27 cellular contexts compared by ENCODE assay signal in the genomic region with DNA sequence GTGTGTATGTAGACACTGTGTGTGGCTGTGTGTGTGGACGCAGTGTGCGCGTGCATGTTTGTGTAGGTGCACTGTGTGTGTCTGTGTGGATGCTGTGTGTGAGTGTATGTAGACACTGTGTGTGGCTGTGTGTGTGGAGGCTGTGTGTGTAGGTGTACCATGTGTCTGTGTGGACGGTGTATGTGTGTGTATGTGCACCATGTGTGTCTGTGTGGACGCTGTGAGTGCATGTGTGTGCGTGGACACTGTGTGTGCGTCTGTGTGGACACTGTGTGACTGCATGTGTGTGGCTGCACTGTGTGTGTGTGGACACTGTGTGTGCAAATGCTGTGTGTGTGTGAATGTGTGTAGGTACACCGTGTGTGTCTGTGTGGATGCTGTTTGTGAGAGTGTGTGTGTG. TPM values are rescaled to one million over a fixed set of nuclear protein-coding genes. Genes with fewer than 3 reads are reported as not detected.
DNase-seq lines count a peak whose midpoint lies in the region; ATAC-seq, FAIRE-seq and TF ChIP-seq lines count a peak whose summit lies in the region.
"Had no signal": no experiment of that assay in that cellular context is flagged by ENCODE, and none has a peak within 500 bp of the region (broad histone marks: within the 10 kb centered on the region; RNA-seq: fewer than 3 reads in every experiment).

No MANE protein-coding gene starts in this region.

- peaks cover 14% of the 10 kb centered on the region for H3K27me3 ChIP-seq in left ventricle myocardium inferior (ENCODE audit: low read depth)
- H3K27me3 ChIP-seq in right cardiac atrium (ENCODE audit: control insufficient read depth, insufficient read depth) = no peaks in the 10 kb centered on the region
- H3K27me3 ChIP-seq in osteoblast (ENCODE audit: insufficient read depth, low read length) = peaks cover 6% of the 10 kb centered on the region
- no peaks in the 10 kb centered on the region; the same call in 1 of the 2 replicates for H3K27me3 ChIP-seq in H9 (ENCODE audit: insufficient read depth, low read length)
- H3K27me3 ChIP-seq: BE2C, SJCRH30 had no signal

- H4K8ac ChIP-seq in H9 (replicated peaks; ENCODE audit: insufficient read length, low read depth, low read length) = no peak overlapping the region

- H2AK5ac ChIP-seq in H9 (ENCODE audit: insufficient read length, low read length) = no peak overlapping the region

- H3K27ac Mint-ChIP-seq in mesothelial cell of epicardium = no peak overlapping the region
- no peak overlapping the region for H3K27ac Mint-ChIP-seq in H9
- H3K27ac Mint-ChIP-seq: CD4-positive, CD25-positive, alpha-beta regulatory T cell; HFFc6 had no signal

- peaks cover 5% of the 10 kb centered on the region for H3K9me3 Mint-ChIP-seq in mesothelial cell of epicardium
- H3K9me3 Mint-ChIP-seq in H9 = no peaks in the 10 kb centered on the region; a peak in 1 of 5 replicates
- H3K9me3 Mint-ChIP-seq: HFFc6 had no signal

- H3K9ac ChIP-seq in kidney (ENCODE audit: low read length in 2 of 2) (no peak overlapping the region), H9 (ENCODE audit: extremely low read depth, insufficient read length, low read length) (no peak overlapping the region)

- no peak overlapping the region for H2BK20ac ChIP-seq in H9 (ENCODE audit: low read depth, low read length, poor library complexity, severe bottlenecking)

- H3K79me1 ChIP-seq in H9 (ENCODE audit: insufficient read depth, low read depth, low read length, poor library complexity, severe bottlenecking) = no peaks in the 10 kb centered on the region

- H3K23ac ChIP-seq in H9 (ENCODE audit: insufficient read length, low read depth, low read length) = no peak overlapping the region

- no peak overlapping the region for H2AFZ ChIP-seq in osteoblast (ENCODE audit: low read length)
- no peak overlapping the region for H2AFZ ChIP-seq in H9 (ENCODE audit: low read length)

- H3K4me3 ChIP-seq in left ventricle myocardium inferior = no peak overlapping the region
- H3K4me3 ChIP-seq in right cardiac atrium (ENCODE audit: low read length) = no peak overlapping the region
- H3K4me3 ChIP-seq in kidney (ENCODE audit: low read length in 2 of 2) = no peak overlapping the region
- no peak overlapping the region for H3K4me3 ChIP-seq in osteoblast (ENCODE audit: insufficient read depth, low read length)
- H3K4me3 ChIP-seq: SJCRH30 had no signal

- no peak overlapping the region for H4K5ac ChIP-seq in H9 (ENCODE audit: insufficient read length, low read depth, low read length)

- no peak overlapping the region for H3T11ph ChIP-seq in H9 (ENCODE audit: low read length)

- H3K4me2 ChIP-seq in osteoblast (ENCODE audit: insufficient read depth, low read length) (no peak overlapping the region), H9 (ENCODE audit: insufficient read depth, insufficient read length, low read length) (no peak overlapping the region)

- H3K27ac ChIP-seq in left ventricle myocardium inferior (replicated peaks) (no peak overlapping the region), right cardiac atrium (ENCODE audit: low read length) (no peak overlapping the region), kidney (ENCODE audit: low read depth in 2 of 2, low read length in 2 of 2) (no peak overlapping the region), osteoblast (ENCODE audit: low read depth, low read length) (no peak overlapping the region), H9 (ENCODE audit: insufficient read length, low read depth, low read length) (no peak overlapping the region)
- H3K27ac ChIP-seq: HL-60, SJCRH30 had no signal

- H2BK120ac ChIP-seq in H9 (ENCODE audit: low read depth, low read length, poor library complexity, severe bottlenecking) = no peak overlapping the region

- H4K91ac ChIP-seq in H9 (ENCODE audit: insufficient read length, low read depth, low read length) = no peak overlapping the region

- 93% methylated on average over 8 of the region's 8 CpGs for WGBS in right cardiac atrium
- WGBS in H9 (ENCODE audit: extremely low coverage, insufficient read length, low lambda C conversion rate) = no CpG with 5 or more reads among the region's 8 CpGs

- no peaks in the 10 kb centered on the region for H3K4me1 Mint-ChIP-seq in mesothelial cell of epicardium
- no peaks in the 10 kb centered on the region for H3K4me1 Mint-ChIP-seq in H9

- ATAC-seq in right cardiac atrium = no peak
- ATAC-seq in HG02870 (IDR thresholded peaks at IDR 0.05; ENCODE audit: unreplicated experiment) = no peak
- ATAC-seq: PC-3 had no signal

- peaks cover 25% of the 10 kb centered on the region for H3K27me3 Mint-ChIP-seq in mesothelial cell of epicardium (ENCODE audit: low read depth)
- H3K27me3 Mint-ChIP-seq in H9 (ENCODE audit: low read depth) = peaks cover 37% of the 10 kb centered on the region

- intact Hi-C loops in left ventricle myocardium inferior (cut with micrococcal nuclease) (no loop called here), right cardiac atrium (cut with DNase I) (loop anchor here in 1 of 4 donors (5.0 kb wide), 1 partner anchor 458 kb away; no protein-coding TSS in a partner anchor), kidney (cut with DNase I) (no loop called here)

- no peaks in the 10 kb centered on the region for H3K23me2 ChIP-seq in H9 (ENCODE audit: insufficient read length, low read depth, low read length, poor library complexity, severe bottlenecking)

- no peak overlapping the region for H3K18ac ChIP-seq in H9 (ENCODE audit: insufficient read length, low read depth, low read length)

- no peak for FAIRE-seq in kidney (lab: Jason Lieb, UNC)
- FAIRE-seq: A204.1 had no signal

- DNase-seq in left ventricle myocardium inferior (peak; percentile 4), right cardiac atrium (no peak), kidney (peak; percentile 28), osteoblast (ENCODE audit: insufficient read length, low spot score, missing footprints) (peak; percentile 6), mesothelial cell of epicardium (ENCODE audit: low spot score in 2 of 2, unreplicated experiment in 2 of 2) (no peak), H9 (no peak)
- DNase-seq: BE2C; Caco-2; CD4-positive, CD25-positive, alpha-beta regulatory T cell; GDM1; HFFc6; MM.1S; NCI-H1092; NCI-H1436 treated with DMSO at 0.1 percent for 48 hours; NCI-H2029 treated with DMSO at 0.1 percent for 48 hours; NCI-H2171; NCI-H526; PC-3; RPMI8226; SJCRH30 had no signal

- no peaks in the 10 kb centered on the region for H3K4me1 ChIP-seq in left ventricle myocardium inferior
- no peaks in the 10 kb centered on the region for H3K4me1 ChIP-seq in right cardiac atrium (ENCODE audit: control insufficient read depth, insufficient read depth, low read length)
- H3K4me1 ChIP-seq in kidney (ENCODE audit: control insufficient read depth in 1 of 2, insufficient read depth in 1 of 2, low read depth in 1 of 2, low read length in 2 of 2) = no peaks in the 10 kb centered on the region
- H3K4me1 ChIP-seq in osteoblast (ENCODE audit: insufficient read depth, low read length) = no peaks in the 10 kb centered on the region
- H3K4me1 ChIP-seq in H9 (ENCODE audit: insufficient read depth, low read length) = no peaks in the 10 kb centered on the region
- H3K4me1 ChIP-seq: BE2C, Caco-2, SJCRH30 had no signal

- H3K36me3 ChIP-seq in left ventricle myocardium inferior (no peaks in the 10 kb centered on the region), kidney (ENCODE audit: control insufficient read depth in 1 of 2, insufficient read depth in 2 of 2, low read length in 2 of 2) (peaks cover 0 to 6% of the 10 kb centered on the region in 2 donors), osteoblast (ENCODE audit: insufficient read depth, low read length) (no peaks in the 10 kb centered on the region)
- H3K36me3 ChIP-seq: BE2C, SJCRH30 had no signal

- no peak overlapping the region for H3K56ac ChIP-seq in H9 (ENCODE audit: insufficient read length, low read depth, low read length)

- H2BK12ac ChIP-seq in H9 (ENCODE audit: insufficient read length, low read depth, low read length) = no peak overlapping the region

- TF ChIP-seq CTCF in left ventricle myocardium inferior (IDR thresholded peaks at IDR 0.05; ENCODE audit: borderline replicate concordance) (no peak), kidney (IDR thresholded peaks at IDR 0.05; ENCODE audit: borderline replicate concordance, extremely low read depth, insufficient read depth) (no peak), osteoblast (IDR thresholded peaks at IDR 0.05; ENCODE audit: extremely low read depth, low read depth, low read length) (no peak), mesothelial cell of epicardium (IDR thresholded peaks at IDR 0.05; ENCODE audit: unreplicated experiment) (no peak), H9 (conservative IDR thresholded peaks at IDR 0.05) (no peak)

- H4K20me1 ChIP-seq in osteoblast (ENCODE audit: insufficient read depth, low read length) = no peaks in the 10 kb centered on the region
- no peaks in the 10 kb centered on the region for H4K20me1 ChIP-seq in H9 (ENCODE audit: control insufficient read depth, insufficient read depth, insufficient read length)

- H2BK5ac ChIP-seq in H9 (ENCODE audit: insufficient read length, low read length) = no peak overlapping the region

- no peaks in the 10 kb centered on the region for H3K79me2 ChIP-seq in osteoblast (ENCODE audit: insufficient read depth, low read length)
- H3K79me2 ChIP-seq in H9 (ENCODE audit: insufficient read depth, low read length) = no peaks in the 10 kb centered on the region

- H3K9me3 ChIP-seq in left ventricle myocardium inferior (replicated peaks) (peaks cover 6% of the 10 kb centered on the region), right cardiac atrium (ENCODE audit: control insufficient read depth, low read length) (no peaks in the 10 kb centered on the region), kidney (ENCODE audit: control insufficient read depth in 1 of 2, low read length in 2 of 2) (no peaks in the 10 kb centered on the region), osteoblast (ENCODE audit: low read depth, low read length) (no peaks in the 10 kb centered on the region), H9 (ENCODE audit: control insufficient read depth, low read depth, low read length) (no peaks in the 10 kb centered on the region)
- H3K9me3 ChIP-seq: BE2C, Caco-2, SJCRH30 had no signal

- H3K4ac ChIP-seq in H9 (ENCODE audit: low read depth, low read length) = no peak overlapping the region

- no peak overlapping the region for H3K14ac ChIP-seq in H9 (ENCODE audit: insufficient read depth, low read length)

- no peaks in the 10 kb centered on the region for H3K36me3 Mint-ChIP-seq in mesothelial cell of epicardium
- H3K36me3 Mint-ChIP-seq in H9 (ENCODE audit: insufficient read depth in 1 of 3, low read depth in 3 of 3) = no peaks in the 10 kb centered on the region
- H3K36me3 Mint-ChIP-seq: CD4-positive, CD25-positive, alpha-beta regulatory T cell had no signal

- H2BK15ac ChIP-seq in H9 (ENCODE audit: low read depth, low read length) = no peak overlapping the region

- no peak overlapping the region for H3K4me3 Mint-ChIP-seq in mesothelial cell of epicardium
- no peak overlapping the region for H3K4me3 Mint-ChIP-seq in H9
- H3K4me3 Mint-ChIP-seq: CD4-positive, CD25-positive, alpha-beta regulatory T cell; HFFc6 had no signal

RNA-seq across cellular contexts. Expression of gene TRPM5, which starts 10.3 kb away (rescaled TPM):
- total RNA-seq in left ventricle myocardium inferior = not detected
- not detected for total RNA-seq in right cardiac atrium
- 0.02 TPM for polyA plus RNA-seq in right cardiac atrium
- 0.25 TPM for total RNA-seq in kidney
- 0.69 TPM for polyA plus RNA-seq in kidney (ENCODE audit: insufficient read depth, low read depth, low replicate concordance)
- under 0.01 TPM in 1 of 2 replicates, not detected in the other for total RNA-seq in osteoblast
- 6.9 to 7.7 TPM (median 7.2 TPM) in 3 replicates for total RNA-seq in mesothelial cell of epicardium
- total RNA-seq in H9 (2021) = 0.09 TPM in 1 of 2 replicates, not detected in the other
- total RNA-seq: Caco-2, H4, HFFc6, LHCN-M2, PC-3, SJCRH30 had no signal
- polyA plus RNA-seq: CD4-positive, CD25-positive, alpha-beta regulatory T cell had no signal

RNA-seq across cellular contexts. Expression of gene KCNQ1, which starts 10.8 kb away (rescaled TPM):
- total RNA-seq in left ventricle myocardium inferior = 41.8 TPM
- total RNA-seq in right cardiac atrium = 10 to 100 TPM; 36.5 to 46.8 (median 41.0) TPM
- polyA plus RNA-seq in right cardiac atrium = 36.4 TPM
- total RNA-seq in kidney = 45.5 TPM
- polyA plus RNA-seq in kidney (ENCODE audit: insufficient read depth, low read depth, low replicate concordance) = 49.4 TPM
- not detected in 2 replicates for total RNA-seq in osteoblast
- total RNA-seq in mesothelial cell of epicardium = 6.9 to 8.5 TPM (median 8.4 TPM) in 3 replicates
- total RNA-seq in H9 (2021) = 2.2 and 2.3 TPM in 2 replicates
- total RNA-seq: Daoy, HFFc6, HT1080, LHCN-M2, SJCRH30 had no signal

RNA-seq across cellular contexts. Expression of gene TSSC4, which starts 33.5 kb away (rescaled TPM):
- total RNA-seq in left ventricle myocardium inferior (31.7 TPM), right cardiac atrium (10 to 100 TPM; 30.5 to 50.4 (median 37.1) TPM), kidney (42.3 TPM), osteoblast (42.4 and 46.7 TPM in 2 replicates), mesothelial cell of epicardium (79.3 to 84.7 TPM (median 82.2 TPM) in 3 replicates), H9 (2021) (51.0 and 59.4 TPM in 2 replicates)
- polyA plus RNA-seq in right cardiac atrium (31.8 TPM), kidney (ENCODE audit: insufficient read depth, low read depth, low replicate concordance) (51.4 TPM)

RNA-seq across cellular contexts. Expression of gene CD81, which starts 56.9 kb away (rescaled TPM):
- total RNA-seq in left ventricle myocardium inferior (412 TPM), right cardiac atrium (100 to 1,000 TPM; 677 to 920 (median 748) TPM), kidney (950 TPM), osteoblast (184 and 195 TPM in 2 replicates), mesothelial cell of epicardium (409 to 415 TPM (median 410 TPM) in 3 replicates), H9 (2021) (246 and 250 TPM in 2 replicates)
- polyA plus RNA-seq in right cardiac atrium (869 TPM), kidney (ENCODE audit: insufficient read depth, low read depth, low replicate concordance) (827 TPM)

Comparison
In these comparisons a context has a peak if more than half of its experiments do, and no peak if none do; other contexts are left out.
1. DNase-seq: peak in left ventricle myocardium inferior (single experiment), kidney (single experiment) and osteoblast (single experiment); none in right cardiac atrium (0 of 3), mesothelial cell of epicardium (0 of 2) and H9 (single experiment).